In the genomic region with DNA sequence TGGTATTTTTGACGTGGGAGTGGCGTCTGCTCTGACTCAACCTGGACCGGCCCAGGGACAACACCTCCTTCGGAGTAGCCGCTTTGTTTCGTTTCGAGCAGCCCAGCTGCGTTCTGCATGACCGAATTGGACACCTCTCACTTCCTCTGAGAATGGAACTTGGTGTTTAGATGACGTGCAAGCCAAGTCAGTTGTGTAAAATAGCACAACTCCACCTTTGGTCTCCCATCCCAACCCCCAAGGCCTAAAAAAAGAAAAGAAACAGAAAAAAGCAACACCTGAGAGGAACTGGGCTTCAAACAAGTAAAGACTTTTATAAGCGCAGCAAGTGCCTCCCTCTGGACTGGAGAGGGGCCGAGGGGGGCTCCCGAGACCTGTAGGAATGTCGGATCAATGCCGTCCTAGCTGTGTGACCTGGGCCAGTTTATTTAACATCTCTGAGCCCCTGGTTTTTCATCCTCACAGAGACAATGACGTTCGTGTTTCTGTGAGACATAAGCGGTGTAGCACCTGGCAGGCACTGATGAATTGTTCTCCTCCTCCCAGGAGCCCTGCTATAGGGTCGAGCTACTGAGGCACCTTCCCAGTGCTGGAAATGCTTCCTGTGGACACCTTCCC, we compare ENCODE assay signal across 8 cellular contexts. TPM values are rescaled to one million over a fixed set of nuclear protein-coding genes. Genes with fewer than 3 reads are reported as not detected.
A peak's percentile ranks its signal among the peaks of the same experiment; 100 is the strongest.
DNase-seq lines count a peak whose midpoint lies in the region; ATAC-seq and TF ChIP-seq lines count a peak whose summit lies in the region.

No MANE protein-coding gene starts in this region.

- peaks cover 13% of the 10 kb centered on the region for H3F3A ChIP-seq in smooth muscle cell (ENCODE audit: low read depth)

- H2AFZ ChIP-seq in smooth muscle cell (ENCODE audit: low read depth), result no peak overlapping the region

- ATAC-seq in heart left ventricle, result peak; percentile 35 to 88 (median 50)
- ATAC-seq in HG03135 (IDR thresholded peaks at IDR 0.05; ENCODE audit: unreplicated experiment), result peak; percentile 79
- ATAC-seq in activated CD4-positive, CD25-positive, alpha-beta regulatory T cell treated with anti-CD3 and anti-CD28 coated beads, Interleukin-2, amount 50 U/mL, for 24 hours, result peak; percentile 66 to 68

- H3K79me2 ChIP-seq in smooth muscle cell (ENCODE audit: low read depth), result no peaks in the 10 kb centered on the region

- intact Hi-C loops in heart left ventricle (cut with DNase I), result loop anchor here in 5 of 10 donors (5.0 to 10.0 kb wide), 7 partner anchors 66 to 181 kb away; partner anchors contain the start of gene DUSP5 (in 3 of the 5)

- H3K4me3 ChIP-seq in heart left ventricle, result peak overlapping the region in 4 of 12 donors; percentile 7 to 23 (median 15)
- H3K4me3 ChIP-seq in right atrium auricular region, result no peak overlapping the region
- H3K4me3 ChIP-seq in effector memory CD4-positive, alpha-beta T cell (ENCODE audit: insufficient read depth, low read depth, low read length, poor library complexity, severe bottlenecking), result peak overlapping the region; percentile 36
- H3K4me3 ChIP-seq in smooth muscle cell, result no peak overlapping the region

- DNase-seq in heart left ventricle (peak in 3 of 5 donors; percentile 51 to 57 (median 55)), right atrium auricular region (ENCODE audit: low spot score) (no peak), smooth muscle cell (lab: John Stamatoyannopoulos, UW; ENCODE audit: unreplicated experiment) (no peak), caudate nucleus (lab: John Stamatoyannopoulos, UW) (no peak), NCI-H82 treated with DMSO at 0.1 percent for 48 hours (lab: John Stamatoyannopoulos, UW; ENCODE audit: unreplicated experiment) (no peak)
- peak; percentile 46 to 61 (median 56) for DNase-seq in effector memory CD4-positive, alpha-beta T cell

- WGBS in heart left ventricle, 4 donors, result 60 to 76% (median 70%) methylated on average over 19 of the region's 19 CpGs
- 68% methylated on average over 19 of the region's 19 CpGs for WGBS in smooth muscle cell (ENCODE audit: low lambda C conversion rate)

- H3K4me2 ChIP-seq in smooth muscle cell, result peak overlapping the region; percentile 68

- H3K27me3 ChIP-seq in heart left ventricle (peaks cover 0 to 3% (median 0%) of the 10 kb centered on the region in 9 donors), right atrium auricular region (no peaks in the 10 kb centered on the region), smooth muscle cell (ENCODE audit: low read depth) (no peaks in the 10 kb centered on the region)
- no peaks in the 10 kb centered on the region for H3K27me3 ChIP-seq in effector memory CD4-positive, alpha-beta T cell (replicated peaks; ENCODE audit: control insufficient read depth, insufficient read depth, low read length, poor library complexity, severe bottlenecking)

- no peak for TF ChIP-seq POLR2A in heart left ventricle (IDR thresholded peaks at IDR 0.05)

- peak overlapping the region; percentile 67 for H3K9ac ChIP-seq in smooth muscle cell (ENCODE audit: low read depth)

- no peaks in the 10 kb centered on the region for H3K36me3 ChIP-seq in heart left ventricle
- H3K36me3 ChIP-seq in right atrium auricular region, result no peaks in the 10 kb centered on the region
- H3K36me3 ChIP-seq in effector memory CD4-positive, alpha-beta T cell (ENCODE audit: control insufficient read depth, insufficient read depth, low read length), result no peaks in the 10 kb centered on the region
- no peaks in the 10 kb centered on the region for H3K36me3 ChIP-seq in smooth muscle cell (ENCODE audit: low read depth)

- peak overlapping the region in 6 of 12 donors; percentile 1 to 72 (median 36) for H3K27ac ChIP-seq in heart left ventricle
- H3K27ac ChIP-seq in right atrium auricular region, result no peak overlapping the region
- H3K27ac ChIP-seq in effector memory CD4-positive, alpha-beta T cell (ENCODE audit: insufficient read depth, low read length, poor library complexity, severe bottlenecking), result peak overlapping the region; percentile 82
- peak overlapping the region; percentile 76 for H3K27ac ChIP-seq in smooth muscle cell (ENCODE audit: low read depth)
- H3K27ac ChIP-seq in caudate nucleus (ENCODE audit: low read depth, low read length), result no peak overlapping the region

- H4K20me1 ChIP-seq in smooth muscle cell (ENCODE audit: low read depth), result no peaks in the 10 kb centered on the region

- TF ChIP-seq CTCF in heart left ventricle (IDR thresholded peaks at IDR 0.05), result no peak
- no peak for TF ChIP-seq CTCF in right atrium auricular region (IDR thresholded peaks at IDR 0.05)
- TF ChIP-seq CTCF in smooth muscle cell (IDR thresholded peaks at IDR 0.05; ENCODE audit: borderline replicate concordance, insufficient read depth, poor library complexity, severe bottlenecking), result no peak

- H3K4me1 ChIP-seq in heart left ventricle (peaks cover 0 to 45% (median 8%) of the 10 kb centered on the region in 12 donors), right atrium auricular region (peaks cover 0 to 8% of the 10 kb centered on the region in 2 donors), smooth muscle cell (ENCODE audit: low read depth) (peaks cover 10% of the 10 kb centered on the region)
- H3K4me1 ChIP-seq in effector memory CD4-positive, alpha-beta T cell (ENCODE audit: control insufficient read depth, insufficient read depth, low read length, poor library complexity, severe bottlenecking), result peaks cover 42% of the 10 kb centered on the region

- H3K9me3 ChIP-seq in heart left ventricle, result no peaks in the 10 kb centered on the region
- H3K9me3 ChIP-seq in right atrium auricular region, result no peaks in the 10 kb centered on the region
- H3K9me3 ChIP-seq in effector memory CD4-positive, alpha-beta T cell (ENCODE audit: control insufficient read depth, low read length), result no peaks in the 10 kb centered on the region
- H3K9me3 ChIP-seq in smooth muscle cell (replicated peaks; ENCODE audit: low read depth), result no peaks in the 10 kb centered on the region

RNA-seq across cellular contexts. Expression of gene SMNDC1, which starts 52.0 kb away (rescaled TPM):
- total RNA-seq in heart left ventricle (10 to 100 TPM in 7 of 9 donors, 1 to 10 TPM in 2; 5.2 to 23.1 (median 20.7) TPM), right atrium auricular region (1 to 10 TPM; 5.0 to 5.9 TPM), smooth muscle cell (17.7 and 25.6 TPM in 2 replicates)
- polyA plus RNA-seq in heart left ventricle (10 to 100 TPM in 1 of 2 donors, 1 to 10 TPM in 1; 7.5 to 13.1 TPM), smooth muscle cell (19.0 and 22.2 TPM in 2 replicates)

Comparison
In these comparisons a context has a peak if more than half of its experiments do, and no peak if none do; other contexts are left out.
1. DNase-seq: peak in heart left ventricle (3 of 5) and effector memory CD4-positive, alpha-beta T cell (3 of 3); none in right atrium auricular region (single experiment), smooth muscle cell (single experiment), caudate nucleus (0 of 61) and NCI-H82 treated with DMSO at 0.1 percent for 48 hours (single experiment).
2. H3K27ac ChIP-seq: peak in effector memory CD4-positive, alpha-beta T cell (single experiment) and smooth muscle cell (single experiment); none in right atrium auricular region (0 of 2) and caudate nucleus (single experiment).
3. Peak in every context shown above with its lines, with median percentiles within 50 percentile points of each other: ATAC-seq.